In the genomic region with DNA sequence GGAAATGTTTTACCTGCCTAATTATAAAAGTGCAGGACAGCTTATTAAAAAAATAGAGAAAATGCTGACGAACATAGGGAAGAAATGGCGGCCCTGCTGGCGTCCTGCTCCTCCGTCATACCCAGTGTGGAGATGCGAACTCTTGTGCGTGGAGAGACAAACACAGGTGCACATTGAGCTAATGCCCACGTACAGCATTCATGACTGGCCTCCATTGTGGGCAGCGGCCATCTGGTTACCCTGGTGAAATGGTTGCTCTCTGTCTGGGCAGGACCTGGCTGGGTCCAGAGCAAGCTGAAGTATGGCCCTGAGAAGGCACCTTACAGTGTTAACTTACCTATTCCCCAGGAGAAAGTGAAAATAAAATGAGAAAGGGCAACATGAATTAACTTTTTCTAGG, we compare ENCODE assay signal across 11 cellular contexts. TPM values are rescaled to one million over a fixed set of nuclear protein-coding genes. Genes with fewer than 3 reads are reported as not detected.
"Had no signal": no experiment of that assay in that cellular context is flagged by ENCODE, and none has a peak within 500 bp of the region (broad histone marks: within the 10 kb centered on the region; RNA-seq: fewer than 3 reads in every experiment).

No MANE protein-coding gene starts in this region.

- DNase-seq: GM23248, GOT3, H7, HFFc6, IMR-90 had no signal

- H3K27ac Mint-ChIP-seq: HFFc6 had no signal

- H3K4me1 ChIP-seq: HAP-1 had no signal

- H3K9me3 ChIP-seq: HAP-1 had no signal

- H3K27ac ChIP-seq: GM23248, HL-60 had no signal

- FAIRE-seq: K562 had no signal

- ATAC-seq: HCT116, K562 had no signal

- H3K4me3 ChIP-seq: GM23248, HAP-1, K562 had no signal

- H2AFZ ChIP-seq: GM23248 had no signal

- H3K9me3 Mint-ChIP-seq: HFFc6 had no signal

- H3K9ac ChIP-seq: GM23248 had no signal

- H3K4me3 Mint-ChIP-seq: HFFc6 had no signal

- H3K36me3 ChIP-seq: HAP-1 had no signal

RNA-seq across cellular contexts. Expression of gene ALLC, which starts 16.4 kb away (rescaled TPM):
- total RNA-seq: GM23248, H4, H7, HFFc6, HT1080, IMR-90, K562 had no signal
- polyA plus RNA-seq: GM23248, IMR-90, K562 had no signal

RNA-seq across cellular contexts. Expression of gene DCDC2C, which starts 28.9 kb away (rescaled TPM):
- total RNA-seq: GM23248, H4, H7, HFFc6, IMR-90, K562 had no signal
- polyA plus RNA-seq: GM23248, IMR-90, K562 had no signal
